In the genomic region with DNA sequence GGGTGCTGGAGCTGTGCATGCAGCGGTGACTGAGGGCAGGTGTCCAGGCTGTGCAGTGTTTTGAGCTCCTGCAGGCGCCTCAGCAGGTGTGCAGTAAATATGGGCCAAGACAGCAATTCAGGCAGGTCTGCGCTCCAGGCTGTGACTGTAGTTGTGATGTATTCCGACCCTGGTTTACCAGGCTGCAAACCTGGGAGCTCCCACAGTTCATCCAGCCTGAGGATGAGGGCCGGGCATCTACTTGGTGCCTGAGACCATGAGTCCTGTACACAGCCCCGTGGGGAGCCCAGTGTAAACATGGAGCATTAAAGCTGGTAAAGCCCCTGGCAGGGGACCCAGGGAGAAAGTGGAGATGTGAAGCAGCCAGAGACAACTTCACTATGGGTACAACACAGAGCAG, we compare ENCODE assay signal across 11 cellular contexts.
"Had no signal": no experiment of that assay in that cellular context is flagged by ENCODE, and none has a peak within 500 bp of the region (broad histone marks: within the 10 kb centered on the region; RNA-seq: fewer than 3 reads in every experiment).

No MANE protein-coding gene starts in this region.

- H3K27ac Mint-ChIP-seq: activated CD4-positive, alpha-beta memory T cell treated with anti-CD3 and anti-CD28 coated beads for 36 hours; activated naive CD8-positive, alpha-beta T cell had no signal

- ATAC-seq: activated T-cell treated with anti-CD3 and anti-CD28 coated beads, Interleukin-2, amount 50 U/mL, for 4 hours; lower lobe of right lung; naive thymus-derived CD8-positive, alpha-beta T cell; sciatic nerve had no signal

- H3K4me3 ChIP-seq: lower lobe of right lung, stomach had no signal

- H3K27me3 Mint-ChIP-seq: activated CD4-positive, alpha-beta memory T cell treated with anti-CD3 and anti-CD28 coated beads for 36 hours; activated naive CD8-positive, alpha-beta T cell; naive thymus-derived CD8-positive, alpha-beta T cell had no signal

- H3K4me1 ChIP-seq: lower lobe of right lung had no signal

- H3K27ac ChIP-seq: brain microvascular endothelial cell, lower lobe of right lung, stomach had no signal

- DNase-seq: activated CD4-positive, alpha-beta memory T cell treated with anti-CD3 and anti-CD28 coated beads for 36 hours; activated gamma-delta T cell; activated T-cell treated with anti-CD3 and anti-CD28 coated beads, Interleukin-2, amount 50 U/mL, for 4 hours; amygdala; brain microvascular endothelial cell; immature natural killer cell; lower lobe of right lung; naive thymus-derived CD8-positive, alpha-beta T cell; stomach had no signal

- H3K9me3 Mint-ChIP-seq: activated CD4-positive, alpha-beta memory T cell treated with anti-CD3 and anti-CD28 coated beads for 36 hours; activated T-cell treated with anti-CD3 and anti-CD28 coated beads, Interleukin-2, amount 50 U/mL, for 4 hours; immature natural killer cell; naive thymus-derived CD8-positive, alpha-beta T cell had no signal

- H3K4me3 Mint-ChIP-seq: activated CD4-positive, alpha-beta memory T cell treated with anti-CD3 and anti-CD28 coated beads for 36 hours; activated naive CD8-positive, alpha-beta T cell; activated T-cell treated with anti-CD3 and anti-CD28 coated beads, Interleukin-2, amount 50 U/mL, for 4 hours had no signal

- H3K9me3 ChIP-seq: lower lobe of right lung, stomach had no signal

- H3K27me3 ChIP-seq: brain microvascular endothelial cell, stomach had no signal
